In the genomic region with DNA sequence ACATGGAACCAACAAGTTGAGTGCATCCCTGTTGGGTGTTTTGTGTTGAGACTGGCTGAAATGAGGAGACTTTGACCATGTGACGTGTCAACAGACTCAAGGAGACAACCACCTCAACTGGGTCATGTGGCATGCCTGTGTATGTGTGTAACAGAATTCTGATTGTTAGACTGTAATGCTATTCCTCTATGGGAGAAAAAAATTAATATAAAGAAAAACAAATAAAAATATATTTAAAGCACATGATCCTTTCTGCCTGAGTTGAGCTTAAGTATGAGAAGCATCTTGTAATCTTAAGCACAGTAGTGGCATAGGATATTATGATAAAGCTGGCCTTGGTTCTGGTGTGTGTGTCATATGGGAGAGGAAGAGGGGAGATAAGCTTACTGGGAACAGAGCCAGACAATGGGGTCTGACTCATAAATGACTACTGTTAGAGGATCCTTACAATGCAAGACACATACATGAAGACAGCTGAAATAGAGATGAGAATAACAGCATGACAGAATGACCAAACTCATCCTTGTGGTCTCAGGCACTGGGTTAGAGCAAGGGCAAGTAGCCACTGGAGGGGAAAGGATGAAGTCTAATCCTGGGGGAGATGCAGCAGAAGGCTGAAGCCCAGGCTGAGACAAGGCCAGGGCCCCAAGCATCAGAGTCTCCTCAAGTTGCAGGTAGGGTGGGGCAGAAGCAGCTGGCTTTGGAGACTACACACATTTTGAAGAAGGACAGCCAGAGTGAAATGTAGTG, we compare ENCODE assay signal across 2 cellular contexts.
TF ChIP-seq lines count a peak whose summit lies in the region.

No MANE protein-coding gene starts in this region.

TF ChIP-seq in SK-N-SH, 30 proteins besides CTCF, POLR2A, EP300 and RAD21 (continued from another document):
- peak; percentile 64 for TF ChIP-seq PBX3 (IDR thresholded peaks at IDR 0.05)
- TF ChIP-seq RXRA (IDR thresholded peaks at IDR 0.05; ENCODE audit: borderline replicate concordance, low read depth) = peak; percentile 29; the same call in 1 of the 2 replicates
- TF ChIP-seq GATA2 (CRISPR knock-in tag; IDR thresholded peaks at IDR 0.05) = peak; percentile 62
- no peak for TF ChIP-seq GABPA (IDR thresholded peaks at IDR 0.05; ENCODE audit: low read depth)
- peak; percentile 83 for TF ChIP-seq TCF12 (IDR thresholded peaks at IDR 0.05)
- TF ChIP-seq MXI1 (IDR thresholded peaks at IDR 0.05; ENCODE audit: low read depth, low read length) = peak; percentile 31; the same call in 1 of the 2 replicates
- peak; percentile 90 for TF ChIP-seq FOSL2 (IDR thresholded peaks at IDR 0.05; ENCODE audit: borderline replicate concordance, low read depth)
- no peak for TF ChIP-seq ELF1 (IDR thresholded peaks at IDR 0.05)
- TF ChIP-seq NFIC (IDR thresholded peaks at IDR 0.05; ENCODE audit: borderline replicate concordance) = peak; percentile 94
- TF ChIP-seq MAX (IDR thresholded peaks at IDR 0.05; ENCODE audit: low read depth) = peak; percentile 13; the same call in 1 of the 2 replicates
- TF ChIP-seq USF2 (IDR thresholded peaks at IDR 0.05; ENCODE audit: borderline replicate concordance, low read depth, low read length) = no peak
- TF ChIP-seq JUND (IDR thresholded peaks at IDR 0.05) = peak; percentile 88; the same call in 1 of the 2 replicates
- no peak; the same call in 1 of the 2 replicates for TF ChIP-seq USF1 (IDR thresholded peaks at IDR 0.05; ENCODE audit: borderline replicate concordance, low read depth)
- TF ChIP-seq SMC3 (IDR thresholded peaks at IDR 0.05; ENCODE audit: low read depth, low read length) = no peak

TF ChIP-seq in GM23338, 12 proteins besides CTCF, POLR2A, EP300 and RAD21:
- TF ChIP-seq, protein P1, sequence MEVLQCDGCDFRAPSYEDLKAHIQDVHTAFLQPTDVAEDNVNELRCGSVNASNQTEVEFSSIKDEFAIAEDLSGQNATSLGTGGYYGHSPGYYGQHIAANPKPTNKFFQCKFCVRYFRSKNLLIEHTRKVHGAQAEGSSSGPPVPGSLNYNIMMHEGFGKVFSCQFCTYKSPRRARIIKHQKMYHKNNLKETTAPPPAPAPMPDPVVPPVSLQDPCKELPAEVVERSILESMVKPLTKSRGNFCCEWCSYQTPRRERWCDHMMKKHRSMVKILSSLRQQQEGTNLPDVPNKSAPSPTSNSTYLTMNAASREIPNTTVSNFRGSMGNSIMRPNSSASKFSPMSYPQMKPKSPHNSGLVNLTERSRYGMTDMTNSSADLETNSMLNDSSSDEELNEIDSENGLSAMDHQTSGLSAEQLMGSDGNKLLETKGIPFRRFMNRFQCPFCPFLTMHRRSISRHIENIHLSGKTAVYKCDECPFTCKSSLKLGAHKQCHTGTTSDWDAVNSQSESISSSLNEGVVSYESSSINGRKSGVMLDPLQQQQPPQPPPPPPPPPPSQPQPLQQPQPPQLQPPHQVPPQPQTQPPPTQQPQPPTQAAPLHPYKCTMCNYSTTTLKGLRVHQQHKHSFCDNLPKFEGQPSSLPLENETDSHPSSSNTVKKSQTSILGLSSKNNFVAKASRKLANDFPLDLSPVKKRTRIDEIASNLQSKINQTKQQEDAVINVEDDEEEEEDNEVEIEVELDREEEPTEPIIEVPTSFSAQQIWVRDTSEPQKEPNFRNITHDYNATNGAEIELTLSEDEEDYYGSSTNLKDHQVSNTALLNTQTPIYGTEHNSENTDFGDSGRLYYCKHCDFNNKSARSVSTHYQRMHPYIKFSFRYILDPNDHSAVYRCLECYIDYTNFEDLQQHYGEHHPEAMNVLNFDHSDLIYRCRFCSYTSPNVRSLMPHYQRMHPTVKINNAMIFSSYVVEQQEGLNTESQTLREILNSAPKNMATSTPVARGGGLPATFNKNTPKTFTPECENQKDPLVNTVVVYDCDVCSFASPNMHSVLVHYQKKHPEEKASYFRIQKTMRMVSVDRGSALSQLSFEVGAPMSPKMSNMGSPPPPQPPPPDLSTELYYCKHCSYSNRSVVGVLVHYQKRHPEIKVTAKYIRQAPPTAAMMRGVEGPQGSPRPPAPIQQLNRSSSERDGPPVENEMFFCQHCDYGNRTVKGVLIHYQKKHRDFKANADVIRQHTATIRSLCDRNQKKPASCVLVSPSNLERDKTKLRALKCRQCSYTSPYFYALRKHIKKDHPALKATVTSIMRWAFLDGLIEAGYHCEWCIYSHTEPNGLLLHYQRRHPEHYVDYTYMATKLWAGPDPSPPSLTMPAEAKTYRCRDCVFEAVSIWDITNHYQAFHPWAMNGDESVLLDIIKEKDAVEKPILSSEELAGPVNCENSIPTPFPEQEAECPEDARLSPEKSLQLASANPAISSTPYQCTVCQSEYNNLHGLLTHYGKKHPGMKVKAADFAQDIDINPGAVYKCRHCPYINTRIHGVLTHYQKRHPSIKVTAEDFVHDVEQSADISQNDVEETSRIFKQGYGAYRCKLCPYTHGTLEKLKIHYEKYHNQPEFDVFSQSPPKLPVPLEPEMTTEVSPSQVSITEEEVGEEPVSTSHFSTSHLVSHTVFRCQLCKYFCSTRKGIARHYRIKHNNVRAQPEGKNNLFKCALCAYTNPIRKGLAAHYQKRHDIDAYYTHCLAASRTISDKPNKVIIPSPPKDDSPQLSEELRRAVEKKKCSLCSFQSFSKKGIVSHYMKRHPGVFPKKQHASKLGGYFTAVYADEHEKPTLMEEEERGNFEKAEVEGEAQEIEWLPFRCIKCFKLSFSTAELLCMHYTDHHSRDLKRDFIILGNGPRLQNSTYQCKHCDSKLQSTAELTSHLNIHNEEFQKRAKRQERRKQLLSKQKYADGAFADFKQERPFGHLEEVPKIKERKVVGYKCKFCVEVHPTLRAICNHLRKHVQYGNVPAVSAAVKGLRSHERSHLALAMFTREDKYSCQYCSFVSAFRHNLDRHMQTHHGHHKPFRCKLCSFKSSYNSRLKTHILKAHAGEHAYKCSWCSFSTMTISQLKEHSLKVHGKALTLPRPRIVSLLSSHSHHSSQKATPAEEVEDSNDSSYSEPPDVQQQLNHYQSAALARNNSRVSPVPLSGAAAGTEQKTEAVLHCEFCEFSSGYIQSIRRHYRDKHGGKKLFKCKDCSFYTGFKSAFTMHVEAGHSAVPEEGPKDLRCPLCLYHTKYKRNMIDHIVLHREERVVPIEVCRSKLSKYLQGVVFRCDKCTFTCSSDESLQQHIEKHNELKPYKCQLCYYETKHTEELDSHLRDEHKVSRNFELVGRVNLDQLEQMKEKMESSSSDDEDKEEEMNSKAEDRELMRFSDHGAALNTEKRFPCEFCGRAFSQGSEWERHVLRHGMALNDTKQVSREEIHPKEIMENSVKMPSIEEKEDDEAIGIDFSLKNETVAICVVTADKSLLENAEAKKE (CRISPR knock-in tag; IDR thresholded peaks at IDR 0.05) = no peak
- TF ChIP-seq EZH2phosphoT487 (IDR thresholded peaks at IDR 0.05; ENCODE audit: unreplicated experiment) (no peak), REST (IDR thresholded peaks at IDR 0.05; ENCODE audit: unreplicated experiment) (no peak), ZNF114 (CRISPR knock-in tag; IDR thresholded peaks at IDR 0.05) (no peak), JUNB (IDR thresholded peaks at IDR 0.05; ENCODE audit: unreplicated experiment) (no peak), NANOG (IDR thresholded peaks at IDR 0.05; ENCODE audit: borderline replicate concordance) (no peak), ETS1 (IDR thresholded peaks at IDR 0.05) (no peak), EZH2 (IDR thresholded peaks at IDR 0.05; ENCODE audit: low read depth, unreplicated experiment) (no peak)
